17 cellular contexts compared by ENCODE assay signal in genomic region chr6:38220069-38220723, GRCh38.
DNase-seq lines count a peak whose midpoint lies in the region; ATAC-seq, FAIRE-seq and TF ChIP-seq lines count a peak whose summit lies in the region.
"Had no signal": no experiment of that assay in that cellular context is flagged by ENCODE, and none has a peak within 500 bp of the region (broad histone marks: within the 10 kb centered on the region; RNA-seq: fewer than 3 reads in every experiment).

No MANE protein-coding gene starts in this region.

- no peak overlapping the region for H3K4ac ChIP-seq in H1 (replicated peaks; ENCODE audit: insufficient read length, low read depth, low read length)

- no peak overlapping the region for H3K23ac ChIP-seq in H1 (ENCODE audit: insufficient read length)

- H4K91ac ChIP-seq in H1 (replicated peaks; ENCODE audit: insufficient read length, low read length): peak overlapping the region; percentile 60

- TF ChIP-seq CTCF in H1 (IDR thresholded peaks at IDR 0.05; ENCODE audit: control extremely low read depth in 1 of 3, insufficient read depth in 1 of 3, low read depth in 1 of 3, low read length in 3 of 3): no peak
- TF ChIP-seq CTCF in gastrocnemius medialis (IDR thresholded peaks at IDR 0.05 in 4 of 5, conservative IDR thresholded peaks at IDR 0.05 in 1 of 5): no peak

- no peak overlapping the region for H3K4me2 ChIP-seq in H1 (ENCODE audit: insufficient read depth in 1 of 2, low read depth in 2 of 2, low read length in 2 of 2)
- H3K4me2 ChIP-seq: PC-9 had no signal

- peaks cover 0 to 2% of the 10 kb centered on the region in 2 experiments for H4K20me1 ChIP-seq in H1 (replicated peaks in 1 of 2; ENCODE audit: control insufficient read depth in 1 of 2, insufficient read depth in 2 of 2, low read length in 2 of 2)

- intact Hi-C loops in sciatic nerve (cut with DNase I) (no loop called here), gastrocnemius medialis (cut with DNase I; ENCODE audit: low total_unique reads) (no loop called here)

- ATAC-seq in sciatic nerve (peak; percentile 65), gastrocnemius medialis (no peak), HG02678 (IDR thresholded peaks at IDR 0.05; ENCODE audit: unreplicated experiment) (no peak)
- ATAC-seq: GM12878, HCT116 had no signal

- no peak overlapping the region for H4K5ac ChIP-seq in H1 (ENCODE audit: insufficient read length, low read depth, low read length)

- H3K4me3 ChIP-seq in H1 (ENCODE audit: extremely low read depth in 1 of 4, insufficient read depth in 2 of 4, low read depth in 3 of 4, low read length in 4 of 4) (no peak overlapping the region), gastrocnemius medialis (no peak overlapping the region)
- H3K4me3 ChIP-seq: GM12878, PC-9 had no signal

- no peak overlapping the region for H3K9ac ChIP-seq in H1 (replicated peaks in 1 of 4; ENCODE audit: extremely low read depth in 1 of 4, low read depth in 3 of 4, low read length in 3 of 4)

- FAIRE-seq in H1 (lab: Jason Lieb, UNC): no peak
- FAIRE-seq: A204.1, GM12878, GM18507, HTR-8/SVneo had no signal

- H2BK15ac ChIP-seq in H1 (ENCODE audit: low read length): no peak overlapping the region

- in situ Hi-C loops in gastrocnemius medialis (cut with MboI; ENCODE audit: low sequenced_read_pairs in 4 of 4): no loop called here

- H3K79me2 ChIP-seq in H1 (ENCODE audit: control insufficient read depth in 1 of 2, insufficient read depth in 2 of 2, low read length in 2 of 2): no peaks in the 10 kb centered on the region

- no peaks in the 10 kb centered on the region for H3K23me2 ChIP-seq in H1 (ENCODE audit: low read depth, low read length)

- WGBS in H1 (ENCODE audit: extremely low coverage in 1 of 2, insufficient coverage in 1 of 2, insufficient read length in 1 of 2, insufficient replicate concordance in 2 of 2, low coverage in 1 of 2, low lambda C conversion rate in 2 of 2, missing lambda C conversion rate in 1 of 2), 2 experiments: 85% methylated on average over 4 of the region's 4 CpGs; no CpG with 5 or more reads in 1 of the 2 experiments

- no peaks in the 10 kb centered on the region for H3K36me3 ChIP-seq in H1 (ENCODE audit: control insufficient read depth in 2 of 4, insufficient read depth in 4 of 4, low read length in 3 of 4)
- no peaks in the 10 kb centered on the region for H3K36me3 ChIP-seq in gastrocnemius medialis

- no peak overlapping the region for H2AK5ac ChIP-seq in H1 (ENCODE audit: low read depth, low read length)

- H4K8ac ChIP-seq in H1 (ENCODE audit: extremely low read depth, insufficient read depth, low read length): no peak overlapping the region

- no peak overlapping the region for H3K56ac ChIP-seq in H1 (replicated peaks; ENCODE audit: insufficient read length, low read depth, low read length)

- no peak overlapping the region for H3K18ac ChIP-seq in H1 (ENCODE audit: extremely low read depth, low read length)

- H3K9me3 ChIP-seq in H1 (ENCODE audit: insufficient read depth in 2 of 2, low read depth in 1 of 2, low read length in 1 of 2) (no peaks in the 10 kb centered on the region), gastrocnemius medialis (no peaks in the 10 kb centered on the region)
- H3K9me3 ChIP-seq: Caco-2 had no signal

- H2BK20ac ChIP-seq in H1 (ENCODE audit: low read length): no peak overlapping the region

- CTCF ChIA-PET in H1 (lab: Charles Lee; ENCODE audit: partially characterized antibody): interaction anchor here (0.5 to 1.2 kb wide), 2 partner anchors 12 to 115 kb away, joined by 3 read pairs; no protein-coding TSS in a partner anchor

- no peak overlapping the region for H2BK12ac ChIP-seq in H1 (ENCODE audit: low read depth, low read length)

- H3K14ac ChIP-seq in H1 (ENCODE audit: insufficient read length): no peak overlapping the region

- no peak overlapping the region for H3K27ac ChIP-seq in H1 (ENCODE audit: low read depth, low read length)
- H3K27ac ChIP-seq in gastrocnemius medialis: no peak overlapping the region
- H3K27ac ChIP-seq: PC-9 had no signal

- POLR2A ChIA-PET in H1 (lab: Charles Lee; ENCODE audit: partially characterized antibody): no interaction called here

- no peak overlapping the region for H2BK5ac ChIP-seq in H1 (ENCODE audit: low read depth, low read length)

- no peak overlapping the region for H2BK120ac ChIP-seq in H1 (replicated peaks; ENCODE audit: low read depth, low read length)

- no peaks in the 10 kb centered on the region for H3K79me1 ChIP-seq in H1 (ENCODE audit: low read depth, low read length)

- no peak overlapping the region for H2AFZ ChIP-seq in H1 (ENCODE audit: low read length)
- H2AFZ ChIP-seq: PC-9 had no signal

- H3K27me3 ChIP-seq in H1 (replicated peaks in 1 of 4; ENCODE audit: control insufficient read depth in 3 of 4, extremely low read depth in 1 of 4, insufficient read depth in 3 of 4, low read length in 3 of 4) (no peaks in the 10 kb centered on the region), gastrocnemius medialis (no peaks in the 10 kb centered on the region)

- TF ChIP-seq EP300 in H1 (IDR thresholded peaks at IDR 0.05; ENCODE audit: borderline replicate concordance in 1 of 2, low read depth in 2 of 2, low read length in 2 of 2): no peak

- DNase-seq in NCI-H69 (lab: John Stamatoyannopoulos, UW) (peak; percentile 50), H1 (ENCODE audit: low read depth in 1 of 2, low spot score in 2 of 2) (no peak), medulla oblongata (ENCODE audit: extremely low spot score) (peak; percentile 93), sciatic nerve (ENCODE audit: low spot score) (no peak), NCI-H82 treated with DMSO at 0.1 percent for 48 hours (lab: John Stamatoyannopoulos, UW; ENCODE audit: unreplicated experiment) (no peak), gastrocnemius medialis (no peak), HCEC 1CT (no peak)
- DNase-seq: Caco-2, DMS79, NCI-H2029, PC-9 had no signal

- no peak for TF ChIP-seq RAD21 in H1 (IDR thresholded peaks at IDR 0.05 in 1 of 2, conservative IDR thresholded peaks at IDR 0.05 in 1 of 2; ENCODE audit: low read depth in 2 of 2, low read length in 2 of 2)

- TF ChIP-seq POLR2A in H1 (IDR thresholded peaks at IDR 0.05; ENCODE audit: control extremely low read depth in 1 of 2, low read depth in 2 of 2, low read length in 2 of 2): no peak
- no peak for TF ChIP-seq POLR2A in gastrocnemius medialis (IDR thresholded peaks at IDR 0.05)

- H3K4me1 ChIP-seq in H1 (replicated peaks in 1 of 4; ENCODE audit: control insufficient read depth in 3 of 4, insufficient read depth in 4 of 4, low read length in 3 of 4) (peaks cover 0 to 6% (median 2%) of the 10 kb centered on the region in 4 experiments; a peak in 3 of 7 replicates), gastrocnemius medialis (peaks cover 0 to 7% of the 10 kb centered on the region in 2 donors)
- H3K4me1 ChIP-seq: Caco-2 had no signal

TF ChIP-seq in H1, 55 proteins besides CTCF, POLR2A, EP300 and RAD21:
- TF ChIP-seq CEBPB (IDR thresholded peaks at IDR 0.05; ENCODE audit: low read depth, low read length) (0 out of 2 replicates have a peak, but pooled peaks have one; percentile 2), MAX (IDR thresholded peaks at IDR 0.05) (no peak)

Comparison
In these comparisons a context has a peak if more than half of its experiments do, and no peak if none do; other contexts are left out.
1. DNase-seq: peak in NCI-H69 (single experiment) and medulla oblongata (single experiment); none in H1 (0 of 2), sciatic nerve (single experiment), NCI-H82 treated with DMSO at 0.1 percent for 48 hours (single experiment), gastrocnemius medialis (0 of 2) and HCEC 1CT (single experiment).